ENCODE assay signal across 8 cellular contexts in genomic region chr7:150406565-150407421, GRCh38. TPM values are rescaled to one million over a fixed set of nuclear protein-coding genes. Genes with fewer than 3 reads are reported as not detected.
DNase-seq lines count a peak whose midpoint lies in the region; ATAC-seq and TF ChIP-seq lines count a peak whose summit lies in the region.

No MANE protein-coding gene starts in this region.

- CTCF ChIA-PET in Caco-2 (lab: Charles Lee) = interaction anchor here (1.3 kb wide), 1 partner anchor 29 kb away, joined by 4 read pairs; no protein-coding TSS in a partner anchor
- CTCF ChIA-PET in activated CD4-positive, alpha-beta memory T cell treated with anti-CD3 and anti-CD28 coated beads for 36 hours (lab: Charles Lee) = interaction anchor here (0.9 to 2.6 kb wide), 15 partner anchors 13 to 309 kb away, joined by 3 to 11 read pairs (median 4); partner anchors contain the start of genes GIMAP1 and REPIN1

- peak in 1 of 2 experiments; percentile 31 for DNase-seq in Caco-2
- peak; percentile 64 for DNase-seq in activated CD4-positive, alpha-beta memory T cell treated with anti-CD3 and anti-CD28 coated beads for 36 hours
- peak; percentile 21 for DNase-seq in stimulated activated CD4-positive, alpha-beta T cell treated with anti-CD3 and anti-CD28 coated beads, Interleukin-2, amount 100 ng/mL, for 4 hours (ENCODE audit: low read depth)
- DNase-seq in NCI-H187 (lab: John Stamatoyannopoulos, UW) = no peak
- no peak for DNase-seq in SKM-1 treated with dmso at 0.1 percent for 144 hours (lab: John Stamatoyannopoulos, UW; ENCODE audit: unreplicated experiment)

- BruUV-seq in Caco-2 (replicated peaks; lab: Mats Ljungman, UMichigan) = no TSS peak

- H3K4me1 ChIP-seq in Caco-2 = peaks cover 38% of the 10 kb centered on the region

- peaks cover 29% of the 10 kb centered on the region for H3K4me1 Mint-ChIP-seq in Caco-2 (ENCODE audit: low read depth, unreplicated experiment)
- peaks cover 35% of the 10 kb centered on the region for H3K4me1 Mint-ChIP-seq in activated CD4-positive, alpha-beta memory T cell treated with anti-CD3 and anti-CD28 coated beads for 36 hours (ENCODE audit: low read depth)

- H3K4me3 Mint-ChIP-seq in Caco-2 (ENCODE audit: unreplicated experiment) = peak overlapping the region; percentile 88
- H3K4me3 Mint-ChIP-seq in activated CD4-positive, alpha-beta memory T cell treated with anti-CD3 and anti-CD28 coated beads for 36 hours = peak overlapping the region; percentile 86

- H3K27me3 ChIP-seq in Caco-2 (replicated peaks; ENCODE audit: control insufficient read depth, insufficient read depth, low read length) = no peaks in the 10 kb centered on the region

- peak overlapping the region; percentile 45 for H3K27ac Mint-ChIP-seq in Caco-2 (ENCODE audit: unreplicated experiment)
- H3K27ac Mint-ChIP-seq in activated CD4-positive, alpha-beta memory T cell treated with anti-CD3 and anti-CD28 coated beads for 36 hours = peak overlapping the region; percentile 70

- no peaks in the 10 kb centered on the region for H3K36me3 ChIP-seq in Caco-2 (ENCODE audit: control insufficient read depth, insufficient read depth, low read length)

- intact Hi-C loops in Caco-2 (cut with micrococcal nuclease; ENCODE audit: unreplicated experiment) = loop anchor here (1.0 kb wide), 1 partner anchor 50 kb away; no protein-coding TSS in a partner anchor
- intact Hi-C loops in activated CD4-positive, alpha-beta memory T cell treated with anti-CD3 and anti-CD28 coated beads for 36 hours (cut with micrococcal nuclease) = loop anchor here (1.0 kb wide), 3 partner anchors 15 to 84 kb away; partner anchors contain the start of gene ZNF775

- H3K9me3 Mint-ChIP-seq in Caco-2 (ENCODE audit: unreplicated experiment) = no peaks in the 10 kb centered on the region
- no peaks in the 10 kb centered on the region for H3K9me3 Mint-ChIP-seq in activated CD4-positive, alpha-beta memory T cell treated with anti-CD3 and anti-CD28 coated beads for 36 hours

- TF ChIP-seq CTCF in Caco-2 (IDR thresholded peaks at IDR 0.05; ENCODE audit: insufficient read depth in 1 of 2, low read depth in 1 of 2, low read length in 1 of 2, severe bottlenecking in 1 of 2, unreplicated experiment in 1 of 2) = no peak

- peak; percentile 72 for ATAC-seq in GM19438 (IDR thresholded peaks at IDR 0.05; ENCODE audit: low read depth, unreplicated experiment)
- ATAC-seq in HG03457 (IDR thresholded peaks at IDR 0.05; ENCODE audit: unreplicated experiment) = peak; percentile 50

- POLR2A ChIA-PET in Caco-2 (lab: Charles Lee) = interaction anchor here (0.6 kb wide), 1 partner anchor 29 kb away, joined by 3 read pairs; no protein-coding TSS in a partner anchor
- POLR2A ChIA-PET in activated CD4-positive, alpha-beta memory T cell treated with anti-CD3 and anti-CD28 coated beads for 36 hours (lab: Charles Lee) = interaction anchor here (0.6 to 1.2 kb wide), 8 partner anchors 22 to 1111 kb away, joined by 3 to 12 read pairs (median 4); partner anchors contain the start of genes ACTR3C, LRRC61 and REPIN1

- H3K27me3 Mint-ChIP-seq in Caco-2 (ENCODE audit: insufficient read depth, unreplicated experiment) = no peaks in the 10 kb centered on the region
- H3K27me3 Mint-ChIP-seq in activated CD4-positive, alpha-beta memory T cell treated with anti-CD3 and anti-CD28 coated beads for 36 hours = no peaks in the 10 kb centered on the region

- H3K4me3 ChIP-seq in Caco-2 (ENCODE audit: low read depth, low read length) (0 out of 2 replicates have a peak overlapping the region, but pooled peaks have one; percentile 4), iPS-11a (ENCODE audit: low read depth, low read length) (peak overlapping the region; percentile 25)

- no peaks in the 10 kb centered on the region for H3K9me3 ChIP-seq in Caco-2

- peaks cover 6% of the 10 kb centered on the region for H3K36me3 Mint-ChIP-seq in Caco-2 (ENCODE audit: insufficient read depth, unreplicated experiment)
- H3K36me3 Mint-ChIP-seq in activated CD4-positive, alpha-beta memory T cell treated with anti-CD3 and anti-CD28 coated beads for 36 hours = peaks cover 12% of the 10 kb centered on the region

RNA-seq across cellular contexts. Expression of gene ZNF775, which starts 27.7 kb away (rescaled TPM):
- 4.0 and 4.4 TPM in 2 replicates for total RNA-seq in Caco-2 (2022)
- 1 to 10 TPM; 6.0 to 6.8 TPM for total RNA-seq in activated CD4-positive, alpha-beta memory T cell treated with anti-CD3 and anti-CD28 coated beads for 36 hours

RNA-seq across cellular contexts. Expression of gene REPIN1, which starts 38.2 kb away (rescaled TPM):
- 141 and 148 TPM in 2 replicates for total RNA-seq in Caco-2 (2022)
- total RNA-seq in activated CD4-positive, alpha-beta memory T cell treated with anti-CD3 and anti-CD28 coated beads for 36 hours = 10 to 100 TPM; 52.3 to 56.9 TPM

RNA-seq across cellular contexts. Expression of gene GIMAP8, which starts 43.6 kb away (rescaled TPM):
- total RNA-seq in Caco-2 (2022) = 0.07 TPM in 1 of 2 replicates, not detected in the other
- 10 to 100 TPM; 11.8 TPM for total RNA-seq in activated CD4-positive, alpha-beta memory T cell treated with anti-CD3 and anti-CD28 coated beads for 36 hours

Comparison
In these comparisons a context has a peak if more than half of its experiments do, and no peak if none do; other contexts are left out.
1. DNase-seq: peak in activated CD4-positive, alpha-beta memory T cell treated with anti-CD3 and anti-CD28 coated beads for 36 hours (single experiment) and stimulated activated CD4-positive, alpha-beta T cell treated with anti-CD3 and anti-CD28 coated beads, Interleukin-2, amount 100 ng/mL, for 4 hours (single experiment); none in NCI-H187 (0 of 2) and SKM-1 treated with dmso at 0.1 percent for 144 hours (single experiment).
2. RNA of gene GIMAP8, which starts 43.6 kb away (total RNA-seq): 11.8 TPM in activated CD4-positive, alpha-beta memory T cell treated with anti-CD3 and anti-CD28 coated beads for 36 hours; 0.07 TPM in Caco-2; every median in the first group is over 10 times any median in the second.